ENCODE assay signal across 8 cellular contexts in genomic region chr9:21395778-21396717, GRCh38. TPM values are rescaled to one million over a fixed set of nuclear protein-coding genes. Genes with fewer than 3 reads are reported as not detected.
A peak's percentile ranks its signal among the peaks of the same experiment; 100 is the strongest.
DNase-seq lines count a peak whose midpoint lies in the region; ATAC-seq and TF ChIP-seq lines count a peak whose summit lies in the region.

No MANE protein-coding gene starts in this region.

- H3K27me3 ChIP-seq in MG63 (peaks cover 68% of the 10 kb centered on the region), muscle layer of duodenum (ENCODE audit: low read depth, low read length) (peaks cover 13% of the 10 kb centered on the region)

- peak; percentile 24 for DNase-seq in GDM1 (lab: John Stamatoyannopoulos, UW)
- DNase-seq in MG63: peak; percentile 85
- peak; percentile 7 to 20 for DNase-seq in activated CD8-positive, alpha-beta memory T cell treated with anti-CD3 and anti-CD28 coated beads for 4 hours (ENCODE audit: low read depth in 2 of 2)
- peak; percentile 73 for DNase-seq in endothelial cell (ENCODE audit: low spot score)
- DNase-seq in stimulated activated effector memory CD8-positive, alpha-beta T cell treated with anti-CD3 and anti-CD28 coated beads, Interleukin-12 subunit alpha, Interleukin-12 subunit beta, amount 100 ng/mL, for 72 hours (ENCODE audit: low spot score in 2 of 2): peak; percentile 36 to 79
- no peak for DNase-seq in NCI-H1436 treated with DMSO at 0.1 percent for 48 hours (lab: John Stamatoyannopoulos, UW)

- H3K36me3 ChIP-seq in MG63 (no peaks in the 10 kb centered on the region), muscle layer of duodenum (ENCODE audit: control insufficient read depth in 1 of 2, insufficient read depth in 2 of 2, low read length in 2 of 2) (no peaks in the 10 kb centered on the region)

- no peak overlapping the region for H3K27ac Mint-ChIP-seq in endothelial cell (ENCODE audit: unreplicated experiment)
- peak overlapping the region; percentile 6 for H3K27ac Mint-ChIP-seq in stimulated activated effector memory CD8-positive, alpha-beta T cell treated with anti-CD3 and anti-CD28 coated beads, Interleukin-12 subunit alpha, Interleukin-12 subunit beta, amount 100 ng/mL, for 72 hours

- peak; percentile 87 for TF ChIP-seq CTCF in endothelial cell (IDR thresholded peaks at IDR 0.05; ENCODE audit: unreplicated experiment)

- H3K9me3 Mint-ChIP-seq in endothelial cell (ENCODE audit: unreplicated experiment): no peaks in the 10 kb centered on the region
- H3K9me3 Mint-ChIP-seq in stimulated activated effector memory CD8-positive, alpha-beta T cell treated with anti-CD3 and anti-CD28 coated beads, Interleukin-12 subunit alpha, Interleukin-12 subunit beta, amount 100 ng/mL, for 72 hours: no peaks in the 10 kb centered on the region

- H3K36me3 Mint-ChIP-seq in endothelial cell (ENCODE audit: low read depth, unreplicated experiment): no peaks in the 10 kb centered on the region
- no peaks in the 10 kb centered on the region for H3K36me3 Mint-ChIP-seq in stimulated activated effector memory CD8-positive, alpha-beta T cell treated with anti-CD3 and anti-CD28 coated beads, Interleukin-12 subunit alpha, Interleukin-12 subunit beta, amount 100 ng/mL, for 72 hours

- peaks cover 2% of the 10 kb centered on the region for H3K4me1 Mint-ChIP-seq in endothelial cell (ENCODE audit: unreplicated experiment)
- H3K4me1 Mint-ChIP-seq in stimulated activated effector memory CD8-positive, alpha-beta T cell treated with anti-CD3 and anti-CD28 coated beads, Interleukin-12 subunit alpha, Interleukin-12 subunit beta, amount 100 ng/mL, for 72 hours: peaks cover 11% of the 10 kb centered on the region

- H3K9me3 ChIP-seq in MG63 (no peaks in the 10 kb centered on the region), muscle layer of duodenum (ENCODE audit: control insufficient read depth in 1 of 2, low read length in 2 of 2) (no peaks in the 10 kb centered on the region)

- no peaks in the 10 kb centered on the region for H3K4me1 ChIP-seq in muscle layer of duodenum (ENCODE audit: control insufficient read depth in 1 of 2, insufficient read depth in 2 of 2, low read length in 2 of 2)

- H3K27me3 Mint-ChIP-seq in endothelial cell (ENCODE audit: unreplicated experiment): peaks cover 1% of the 10 kb centered on the region

- peak; percentile 68 for ATAC-seq in GM21717 (IDR thresholded peaks at IDR 0.05; ENCODE audit: unreplicated experiment)
- peak; percentile 84 for ATAC-seq in stimulated activated effector memory CD8-positive, alpha-beta T cell treated with anti-CD3 and anti-CD28 coated beads, Interleukin-12 subunit alpha, Interleukin-12 subunit beta, amount 100 ng/mL, for 72 hours

- no peak overlapping the region for H3K27ac ChIP-seq in muscle layer of duodenum (ENCODE audit: low read length)

- H3K4me3 ChIP-seq in MG63 (peak overlapping the region; percentile 57), muscle layer of duodenum (ENCODE audit: low read depth in 1 of 2, low read length in 2 of 2) (peak overlapping the region; percentile 53 to 62)

- peak overlapping the region; percentile 79 for H3K4me3 Mint-ChIP-seq in endothelial cell (ENCODE audit: unreplicated experiment)
- H3K4me3 Mint-ChIP-seq in stimulated activated effector memory CD8-positive, alpha-beta T cell treated with anti-CD3 and anti-CD28 coated beads, Interleukin-12 subunit alpha, Interleukin-12 subunit beta, amount 100 ng/mL, for 72 hours: peak overlapping the region; percentile 65

RNA-seq across cellular contexts. Expression of gene IFNA2, which starts 10.8 kb away (rescaled TPM):
- total RNA-seq in MG63 (2014; rRNA removed; shearing (Covaris generic); ENCODE audit: low replicate concordance): not detected in 2 replicates
- total RNA-seq in endothelial cell (ENCODE audit: unreplicated experiment): not detected

RNA-seq across cellular contexts. Expression of gene IFNA8, which starts 12.9 kb away (rescaled TPM):
- not detected in 2 replicates for total RNA-seq in MG63 (2014; rRNA removed; shearing (Covaris generic); ENCODE audit: low replicate concordance)
- not detected for total RNA-seq in endothelial cell (ENCODE audit: unreplicated experiment)

RNA-seq across cellular contexts. Expression of gene IFNA13, which starts 28.2 kb away (rescaled TPM):
- not detected in 2 replicates for total RNA-seq in MG63 (2014; rRNA removed; shearing (Covaris generic); ENCODE audit: low replicate concordance)
- not detected for total RNA-seq in endothelial cell (ENCODE audit: unreplicated experiment)

RNA-seq across cellular contexts. Expression of gene IFNA1, which starts 44.2 kb away (rescaled TPM):
- total RNA-seq in MG63 (2014; rRNA removed; shearing (Covaris generic); ENCODE audit: low replicate concordance): not detected in 2 replicates
- total RNA-seq in endothelial cell (ENCODE audit: unreplicated experiment): not detected

RNA-seq across cellular contexts. Expression of gene IFNA6, which starts 45.4 kb away (rescaled TPM):
- total RNA-seq in MG63 (2014; rRNA removed; shearing (Covaris generic); ENCODE audit: low replicate concordance): not detected in 2 replicates
- not detected for total RNA-seq in endothelial cell (ENCODE audit: unreplicated experiment)
